23 cellular contexts compared by ENCODE assay signal in genomic region chr7:128673571-128673970, GRCh38.
"Had no signal": no experiment of that assay in that cellular context is flagged by ENCODE, and none has a peak within 500 bp of the region (broad histone marks: within the 10 kb centered on the region; RNA-seq: fewer than 3 reads in every experiment).

No MANE protein-coding gene starts in this region.

- H3K36me3 ChIP-seq: ascending aorta, breast epithelium had no signal

- FAIRE-seq: RCC 7860, TTC549 had no signal

- H3K4me1 Mint-ChIP-seq: activated CD4-positive, alpha-beta T cell treated with anti-CD3 and anti-CD28 coated beads, Interleukin-2, amount 10 ng/mL, durations not matched to agents 24 days and 14 days; activated naive CD8-positive, alpha-beta T cell treated with anti-CD3 and anti-CD28 coated beads, Interleukin-2, amount 10 ng/mL, durations not matched to agents 7 days and 5 days had no signal

- H3K4me1 ChIP-seq: ascending aorta, body of pancreas, breast epithelium had no signal

- H3K36me3 Mint-ChIP-seq: activated naive CD4-positive, alpha-beta T cell treated with anti-CD3 and anti-CD28 coated beads, Interleukin-2, amount 50 U/mL, for 24 hours; activated naive CD8-positive, alpha-beta T cell treated with anti-CD3 and anti-CD28 coated beads, Interleukin-2, amount 10 ng/mL, durations not matched to agents 7 days and 5 days had no signal

- H3K9me3 Mint-ChIP-seq: activated CD4-positive, alpha-beta T cell treated with anti-CD3 and anti-CD28 coated beads, Interleukin-2, amount 10 ng/mL, durations not matched to agents 24 days and 14 days; activated naive CD4-positive, alpha-beta T cell treated with anti-CD3 and anti-CD28 coated beads, Interleukin-2, amount 50 U/mL, for 24 hours; activated naive CD8-positive, alpha-beta T cell treated with anti-CD3 and anti-CD28 coated beads, Interleukin-2, amount 10 ng/mL, durations not matched to agents 7 days and 5 days; activated T-cell treated with anti-CD3 and anti-CD28 coated beads, Interleukin-2, amount 50 U/mL, for 24 hours; activated T-helper 2 cell treated with anti-CD3 and anti-CD28 coated beads, Interferon-gamma antibody, Interleukin-2, Interleukin-4, amounts not matched to agents 10 μg/mL and 5 μg/mL and 100 μg/mL, durations not matched to agents 14 hours and 24 hours and 36 hours; T-helper 1 cell treated with Interleukin-12 subunit alpha and Interleukin-12 subunit beta and Interleukin-4 antibody, amounts not matched to agents 30 μg/mL and 1 μg/mL, for 36 hours; T-helper 2 cell treated with Interferon-gamma antibody and Interleukin-4, amounts not matched to agents 5 μg/mL and 100 μg/mL, for 36 hours had no signal

- H3K4me3 ChIP-seq: ascending aorta, body of pancreas, breast epithelium had no signal

- DNase-seq: activated gamma-delta T cell, Karpas-422, NCI-H1105, NCI-H1417 treated with DMSO at 0.1 percent for 48 hours, NCI-H2081 treated with DMSO at 0.1 percent for 48 hours, NCI-H345, NCI-H524 treated with DMSO at 0.1 percent for 48 hours, PC-3, Right ventricle myocardium superior had no signal

- H3K4me3 Mint-ChIP-seq: activated CD4-positive, alpha-beta T cell treated with anti-CD3 and anti-CD28 coated beads, Interleukin-2, amount 10 ng/mL, durations not matched to agents 24 days and 14 days; activated CD8-positive, alpha-beta T cell treated with anti-CD3 and anti-CD28 coated beads, Interleukin-2, amount 10 ng/mL, durations not matched to agents 7 days and 5 days; activated naive CD4-positive, alpha-beta T cell treated with anti-CD3 and anti-CD28 coated beads, Interleukin-2, amount 50 U/mL, for 24 hours; activated naive CD8-positive, alpha-beta T cell treated with anti-CD3 and anti-CD28 coated beads, Interleukin-2, amount 10 ng/mL, durations not matched to agents 7 days and 5 days; activated T-cell treated with anti-CD3 and anti-CD28 coated beads, Interleukin-2, amount 50 U/mL, for 24 hours; T-helper 1 cell treated with Interleukin-12 subunit alpha and Interleukin-12 subunit beta and Interleukin-4 antibody, amounts not matched to agents 30 μg/mL and 1 μg/mL, for 36 hours; T-helper 2 cell treated with Interferon-gamma antibody and Interleukin-4, amounts not matched to agents 5 μg/mL and 100 μg/mL, for 36 hours had no signal

- H3K9me3 ChIP-seq: ascending aorta, body of pancreas, breast epithelium had no signal

- H3K27ac Mint-ChIP-seq: activated CD4-positive, alpha-beta T cell treated with anti-CD3 and anti-CD28 coated beads, Interleukin-2, amount 10 ng/mL, durations not matched to agents 24 days and 14 days; activated CD8-positive, alpha-beta T cell treated with anti-CD3 and anti-CD28 coated beads, Interleukin-2, amount 10 ng/mL, durations not matched to agents 7 days and 5 days; activated naive CD4-positive, alpha-beta T cell treated with anti-CD3 and anti-CD28 coated beads, Interleukin-2, amount 50 U/mL, for 24 hours; activated naive CD8-positive, alpha-beta T cell treated with anti-CD3 and anti-CD28 coated beads, Interleukin-2, amount 10 ng/mL, durations not matched to agents 7 days and 5 days; activated T-cell treated with anti-CD3 and anti-CD28 coated beads, Interleukin-2, amount 50 U/mL, for 24 hours; activated T-helper 2 cell treated with anti-CD3 and anti-CD28 coated beads, Interferon-gamma antibody, Interleukin-2, Interleukin-4, amounts not matched to agents 10 μg/mL and 5 μg/mL and 100 μg/mL, durations not matched to agents 14 hours and 24 hours and 36 hours; T-helper 1 cell treated with Interleukin-12 subunit alpha and Interleukin-12 subunit beta and Interleukin-4 antibody, amounts not matched to agents 30 μg/mL and 1 μg/mL, for 36 hours; T-helper 2 cell treated with Interferon-gamma antibody and Interleukin-4, amounts not matched to agents 5 μg/mL and 100 μg/mL, for 36 hours had no signal

- H3K27me3 ChIP-seq: ascending aorta, body of pancreas, breast epithelium had no signal

- H3K27ac ChIP-seq: ascending aorta, body of pancreas, breast epithelium, RWPE1 had no signal

- ATAC-seq: body of pancreas had no signal
